Comparison of ENCODE assay signal across 9 cellular contexts in genomic region chr7:112414855-112415490, GRCh38. TPM values are rescaled to one million over a fixed set of nuclear protein-coding genes. Genes with fewer than 3 reads are reported as not detected.
DNase-seq lines count a peak whose midpoint lies in the region; ATAC-seq and TF ChIP-seq lines count a peak whose summit lies in the region.
"Had no signal": no experiment of that assay in that cellular context is flagged by ENCODE, and none has a peak within 500 bp of the region (broad histone marks: within the 10 kb centered on the region; RNA-seq: fewer than 3 reads in every experiment).

No MANE protein-coding gene starts in this region.

- peaks cover 11% of the 10 kb centered on the region for H3K4me1 Mint-ChIP-seq in endothelial cell (ENCODE audit: unreplicated experiment)
- H3K4me1 Mint-ChIP-seq: naive B cell had no signal

- no peak overlapping the region for H2BK5ac ChIP-seq in neuronal stem cell (ENCODE audit: low read length)

- no peak overlapping the region for H3K18ac ChIP-seq in neuronal stem cell (ENCODE audit: low read length)

- H3K9me3 ChIP-seq in neuronal stem cell (replicated peaks in 1 of 2; ENCODE audit: control insufficient read depth in 2 of 2, insufficient read depth in 1 of 2, low read depth in 1 of 2, low read length in 2 of 2) = no peaks in the 10 kb centered on the region

- H3K4me2 ChIP-seq in neuronal stem cell (ENCODE audit: insufficient read depth, low read length, poor library complexity, severe bottlenecking) = no peak overlapping the region

- no peaks in the 10 kb centered on the region for H3K79me1 ChIP-seq in neuronal stem cell (ENCODE audit: low read depth, low read length)

- no peak overlapping the region for H3K9ac ChIP-seq in neuronal stem cell (ENCODE audit: low read depth, low read length, poor library complexity)

- no peak overlapping the region for H4K8ac ChIP-seq in neuronal stem cell (ENCODE audit: low read depth, low read length)

- H2BK120ac ChIP-seq in neuronal stem cell (ENCODE audit: low read depth, low read length) = no peak overlapping the region

- no peaks in the 10 kb centered on the region for H3K36me3 Mint-ChIP-seq in endothelial cell (ENCODE audit: low read depth, unreplicated experiment)

- H3K27ac Mint-ChIP-seq in endothelial cell (ENCODE audit: unreplicated experiment) = no peak overlapping the region
- H3K27ac Mint-ChIP-seq: naive B cell had no signal

- H3K27ac ChIP-seq in neuronal stem cell (replicated peaks; ENCODE audit: low read length) = no peak overlapping the region

- DNase-seq in DMS53 treated with DMSO at 0.1 percent for 48 hours (lab: John Stamatoyannopoulos, UW; ENCODE audit: unreplicated experiment) (peak; percentile 30), NCI-H82 treated with DMSO at 0.1 percent for 48 hours (lab: John Stamatoyannopoulos, UW; ENCODE audit: unreplicated experiment) (peak; percentile 36), endothelial cell (ENCODE audit: low spot score) (peak; percentile 20), neuronal stem cell (ENCODE audit: low spot score) (peak; percentile 21), ecto neural progenitor cell (ENCODE audit: low spot score) (no peak)
- DNase-seq: naive B cell had no signal

- H4K91ac ChIP-seq in neuronal stem cell (ENCODE audit: low read depth, low read length, poor library complexity) = no peak overlapping the region

- H3K4me3 ChIP-seq in neuronal stem cell (ENCODE audit: low read length in 2 of 2) = no peak overlapping the region

- H3K23ac ChIP-seq in neuronal stem cell (ENCODE audit: low read depth, low read length, poor library complexity) = no peak overlapping the region

- no peak overlapping the region for H3K14ac ChIP-seq in neuronal stem cell (ENCODE audit: low read length)

- H3K27me3 ChIP-seq in neuronal stem cell (ENCODE audit: control insufficient read depth in 3 of 3, insufficient read depth in 3 of 3, low read depth in 1 of 3, low read length in 3 of 3) = no peaks in the 10 kb centered on the region

- ATAC-seq in HG03342 (IDR thresholded peaks at IDR 0.05; ENCODE audit: unreplicated experiment) = peak; percentile 63
- ATAC-seq in HG03457 (IDR thresholded peaks at IDR 0.05; ENCODE audit: unreplicated experiment) = no peak
- ATAC-seq in HG03025 (IDR thresholded peaks at IDR 0.05; ENCODE audit: low FRiP score, unreplicated experiment) = no peak

- H2AK5ac ChIP-seq in neuronal stem cell (ENCODE audit: low read depth, low read length) = no peak overlapping the region

- peaks cover 3 to 5% of the 10 kb centered on the region in 2 donors for H3K4me1 ChIP-seq in neuronal stem cell (ENCODE audit: control insufficient read depth in 2 of 2, insufficient read depth in 1 of 2, low read depth in 1 of 2, low read length in 2 of 2)

- H3K4ac ChIP-seq in neuronal stem cell (ENCODE audit: low read length) = no peak overlapping the region

- H2BK15ac ChIP-seq in neuronal stem cell (ENCODE audit: low read length) = no peak overlapping the region

- H2AFZ ChIP-seq in neuronal stem cell (ENCODE audit: low read length) = peak overlapping the region; percentile 51

- peak; percentile 61 for TF ChIP-seq CTCF in endothelial cell (IDR thresholded peaks at IDR 0.05; ENCODE audit: unreplicated experiment)

- H3K4me3 Mint-ChIP-seq in endothelial cell (ENCODE audit: unreplicated experiment) = no peak overlapping the region
- H3K4me3 Mint-ChIP-seq: naive B cell had no signal

- no peaks in the 10 kb centered on the region for H3K36me3 ChIP-seq in neuronal stem cell (replicated peaks in 1 of 2; ENCODE audit: control insufficient read depth in 2 of 2, insufficient read depth in 2 of 2, low read length in 2 of 2)

- H3K27me3 Mint-ChIP-seq in endothelial cell (ENCODE audit: unreplicated experiment) = no peaks in the 10 kb centered on the region

- H2BK12ac ChIP-seq in neuronal stem cell (ENCODE audit: low read length) = no peak overlapping the region

- peaks cover 4% of the 10 kb centered on the region for H3K9me3 Mint-ChIP-seq in endothelial cell (ENCODE audit: unreplicated experiment)

- WGBS in neuronal stem cell (ENCODE audit: extremely low coverage in 2 of 2, insufficient read length in 2 of 2, insufficient replicate concordance in 1 of 2), 2 donors = no CpG with 5 or more reads among the region's 3 CpGs

RNA-seq across cellular contexts. Expression of gene IFRD1, which starts 35.3 kb away (rescaled TPM):
- 55.4 TPM for total RNA-seq in endothelial cell (ENCODE audit: unreplicated experiment)
- 38.9 TPM for polyA plus RNA-seq in neuronal stem cell (2013, experiment 1 of 2)
- 38.4 TPM for polyA plus RNA-seq in neuronal stem cell (2013, experiment 2 of 2)
